Comparison of ENCODE assay signal across 17 cellular contexts in genomic region chr18:26791676-26792075, GRCh38.
"Had no signal": no experiment of that assay in that cellular context is flagged by ENCODE, and none has a peak within 500 bp of the region (broad histone marks: within the 10 kb centered on the region; RNA-seq: fewer than 3 reads in every experiment).

No MANE protein-coding gene starts in this region.

- ATAC-seq: left lung, natural killer cell, upper lobe of right lung, WTC11 had no signal

- H3K27ac ChIP-seq: left lung, ovary, testis, upper lobe of right lung had no signal

- H3K36me3 ChIP-seq: left lung, ovary, upper lobe of right lung had no signal

- H3K4me3 Mint-ChIP-seq: activated CD4-positive, alpha-beta T cell treated with anti-CD3 and anti-CD28 coated beads, Interleukin-2, amount 10 ng/mL, durations not matched to agents 24 days and 14 days; immature natural killer cell; memory B cell; natural killer cell; stimulated activated naive CD8-positive, alpha-beta T cell treated with anti-CD3 and anti-CD28 coated beads, Interleukin-15, Interleukin-2, amounts not matched to agents 100 ng/mL and 50 ng/mL, for 24 hours; WTC11 had no signal

- H3K27me3 ChIP-seq: left lung, testis, upper lobe of right lung had no signal

- H3K4me3 ChIP-seq: left lung, ovary, testis, upper lobe of right lung had no signal

- H3K27me3 Mint-ChIP-seq: activated CD4-positive, alpha-beta T cell treated with anti-CD3 and anti-CD28 coated beads, Interleukin-2, amount 10 ng/mL, durations not matched to agents 24 days and 14 days; stimulated activated naive CD8-positive, alpha-beta T cell treated with anti-CD3 and anti-CD28 coated beads, Interleukin-15, Interleukin-2, amounts not matched to agents 100 ng/mL and 50 ng/mL, for 24 hours had no signal

- H3K36me3 Mint-ChIP-seq: immature natural killer cell, memory B cell, WTC11 had no signal

- H3K9me3 Mint-ChIP-seq: activated CD4-positive, alpha-beta T cell treated with anti-CD3 and anti-CD28 coated beads, Interleukin-2, amount 10 ng/mL, durations not matched to agents 24 days and 14 days; memory B cell had no signal

- DNase-seq: activated CD4-positive, alpha-beta T cell treated with anti-CD3 and anti-CD28 coated beads, Interleukin-2, amount 10 ng/mL, durations not matched to agents 24 days and 14 days; activated naive CD4-positive, alpha-beta T cell treated with Interleukin-2 at 50 U/mL for 16 hours; central memory CD4-positive, alpha-beta T cell; effector memory CD4-positive, alpha-beta T cell; erythroblast; foreskin fibroblast; immature natural killer cell; left lung; natural killer cell; ovary; stimulated activated CD4-positive, alpha-beta T cell treated with anti-CD3 and anti-CD28 coated beads, Interleukin-4, amount 100 ng/mL, for 1 hour; stimulated activated CD8-positive, alpha-beta memory T cell treated with anti-CD3 and anti-CD28 coated beads, Interleukin-4, amount 100 ng/mL, for 48 hours; testis; upper lobe of right lung had no signal

- H3K4me1 Mint-ChIP-seq: activated CD4-positive, alpha-beta T cell treated with anti-CD3 and anti-CD28 coated beads, Interleukin-2, amount 10 ng/mL, durations not matched to agents 24 days and 14 days; immature natural killer cell; memory B cell; natural killer cell; WTC11 had no signal

- H3K9me3 ChIP-seq: left lung, ovary, testis, upper lobe of right lung had no signal

- H3K4me1 ChIP-seq: left lung, testis, upper lobe of right lung had no signal

- H3K27ac Mint-ChIP-seq: activated CD4-positive, alpha-beta T cell treated with anti-CD3 and anti-CD28 coated beads, Interleukin-2, amount 10 ng/mL, durations not matched to agents 24 days and 14 days; immature natural killer cell; memory B cell; natural killer cell; stimulated activated naive CD8-positive, alpha-beta T cell treated with anti-CD3 and anti-CD28 coated beads, Interleukin-15, Interleukin-2, amounts not matched to agents 100 ng/mL and 50 ng/mL, for 24 hours; WTC11 had no signal
